Comparison of ENCODE assay signal across 16 cellular contexts in genomic region chr1:207027221-207027777, GRCh38. TPM values are rescaled to one million over a fixed set of nuclear protein-coding genes. Genes with fewer than 3 reads are reported as not detected.
DNase-seq lines count a peak whose midpoint lies in the region; ATAC-seq and TF ChIP-seq lines count a peak whose summit lies in the region.
"Had no signal": no experiment of that assay in that cellular context is flagged by ENCODE, and none has a peak within 500 bp of the region (broad histone marks: within the 10 kb centered on the region; RNA-seq: fewer than 3 reads in every experiment).

No MANE protein-coding gene starts in this region.

- ATAC-seq in upper lobe of left lung (ENCODE audit: low FRiP score in 2 of 2) (peak in 1 of 2 donors; percentile 67), HG02970 (IDR thresholded peaks at IDR 0.05; ENCODE audit: low FRiP score, unreplicated experiment) (no peak)
- ATAC-seq in stimulated activated naive CD8-positive, alpha-beta T cell treated with anti-CD3 and anti-CD28 coated beads, Interleukin-15, amount 100 ng/mL, for 72 hours = no peak
- ATAC-seq: activated CD4-positive, CD25-positive, alpha-beta regulatory T cell treated with anti-CD3 and anti-CD28 coated beads, Interleukin-2, amount 50 U/mL, for 24 hours; activated T-helper 17 cell treated with anti-CD3 and anti-CD28 coated beads, Interleukin-2, amount 50 U/mL, for 72 hours; Right ventricle myocardium inferior had no signal

- no peak overlapping the region for H3K27ac Mint-ChIP-seq in stimulated activated naive CD8-positive, alpha-beta T cell treated with anti-CD3 and anti-CD28 coated beads, Interleukin-15, amount 100 ng/mL, for 72 hours
- no peak overlapping the region for H3K27ac Mint-ChIP-seq in immature natural killer cell
- H3K27ac Mint-ChIP-seq: activated T-helper 17 cell treated with anti-CD3 and anti-CD28 coated beads, Interleukin-2, amount 50 U/mL, for 72 hours had no signal

- H3K36me3 ChIP-seq in upper lobe of left lung = peaks cover 0 to 9% (median 3%) of the 10 kb centered on the region in 4 donors

- no peak overlapping the region for H3K4me3 Mint-ChIP-seq in stimulated activated naive CD8-positive, alpha-beta T cell treated with anti-CD3 and anti-CD28 coated beads, Interleukin-15, amount 100 ng/mL, for 72 hours
- H3K4me3 Mint-ChIP-seq in immature natural killer cell = no peak overlapping the region
- H3K4me3 Mint-ChIP-seq: activated T-helper 17 cell treated with anti-CD3 and anti-CD28 coated beads, Interleukin-2, amount 50 U/mL, for 72 hours; central memory CD8-positive, alpha-beta T cell had no signal

- H3K9me3 ChIP-seq in upper lobe of left lung = no peaks in the 10 kb centered on the region

- H3K27me3 ChIP-seq in upper lobe of left lung = no peaks in the 10 kb centered on the region

- peaks cover 57% of the 10 kb centered on the region for H3K27me3 Mint-ChIP-seq in stimulated activated naive CD8-positive, alpha-beta T cell treated with anti-CD3 and anti-CD28 coated beads, Interleukin-15, amount 100 ng/mL, for 72 hours
- peaks cover 6 to 25% (median 6%) of the 10 kb centered on the region in 3 donors for H3K27me3 Mint-ChIP-seq in immature natural killer cell (ENCODE audit: low read depth in 3 of 3)

- WGBS in upper lobe of left lung, 2 donors = 68 to 80% methylated on average over 16 to 18 of the region's 18 CpGs

- no peak for TF ChIP-seq CTCF in upper lobe of left lung (IDR thresholded peaks at IDR 0.05)

- no peaks in the 10 kb centered on the region for H3K36me3 Mint-ChIP-seq in immature natural killer cell

- TF ChIP-seq POLR2A in upper lobe of left lung (IDR thresholded peaks at IDR 0.05) = peak in 2 of 4 donors; percentile 55 to 63

- peak in 2 of 4 donors; percentile 19 to 26 for TF ChIP-seq EP300 in upper lobe of left lung (IDR thresholded peaks at IDR 0.05)

- H3K9me3 Mint-ChIP-seq in stimulated activated naive CD8-positive, alpha-beta T cell treated with anti-CD3 and anti-CD28 coated beads, Interleukin-15, amount 100 ng/mL, for 72 hours = no peaks in the 10 kb centered on the region
- no peaks in the 10 kb centered on the region for H3K9me3 Mint-ChIP-seq in immature natural killer cell
- H3K9me3 Mint-ChIP-seq: activated T-helper 17 cell treated with anti-CD3 and anti-CD28 coated beads, Interleukin-2, amount 50 U/mL, for 72 hours; central memory CD8-positive, alpha-beta T cell had no signal

- H3K4me3 ChIP-seq in upper lobe of left lung = peak overlapping the region in 3 of 4 donors; percentile 18 to 52 (median 52)
- H3K4me3 ChIP-seq: lung had no signal

- peaks cover 16 to 44% (median 37%) of the 10 kb centered on the region in 4 donors for H3K4me1 ChIP-seq in upper lobe of left lung

- DNase-seq in HT-29 (ENCODE audit: low spot score) (peak; percentile 89), amniotic epithelial cell (ENCODE audit: low read depth) (peak; percentile 72), kidney glomerular epithelial cell (lab: John Stamatoyannopoulos, UW) (peak; percentile 81), upper lobe of left lung (peak; percentile 56 to 74), OCI-M2 (lab: John Stamatoyannopoulos, UW; ENCODE audit: unreplicated experiment) (no peak), immature natural killer cell (no peak)
- no peak for DNase-seq in stimulated activated naive CD8-positive, alpha-beta T cell treated with anti-CD3 and anti-CD28 coated beads, Interleukin-15, amount 100 ng/mL, for 72 hours
- DNase-seq: DMS79 treated with DMSO at 0.1 percent for 48 hours, NCI-H2171 treated with DMSO at 0.1 percent for 48 hours had no signal

- H3K27ac ChIP-seq in upper lobe of left lung = peak overlapping the region; percentile 82 to 90 (median 83)
- H3K27ac ChIP-seq: KMS-11 had no signal

- H3K4me1 Mint-ChIP-seq in stimulated activated naive CD8-positive, alpha-beta T cell treated with anti-CD3 and anti-CD28 coated beads, Interleukin-15, amount 100 ng/mL, for 72 hours = peaks cover 11% of the 10 kb centered on the region
- no peaks in the 10 kb centered on the region for H3K4me1 Mint-ChIP-seq in immature natural killer cell
- H3K4me1 Mint-ChIP-seq: activated T-helper 17 cell treated with anti-CD3 and anti-CD28 coated beads, Interleukin-2, amount 50 U/mL, for 72 hours; central memory CD8-positive, alpha-beta T cell had no signal

RNA-seq across cellular contexts. Expression of gene C1orf116, which starts 5.3 kb away (rescaled TPM):
- total RNA-seq in HT-29 (2014; rRNA removed; shearing (Covaris generic)) = 45.7 and 47.1 TPM in 2 replicates
- total RNA-seq in upper lobe of left lung = 100 to 1,000 TPM in 5 of 6 donors, 10 to 100 TPM in 1; 92.5 to 222 (median 193) TPM
- polyA plus RNA-seq in immature natural killer cell = under 1 TPM in 1 of 3 donors, not detected in 2; 0.31 TPM
- total RNA-seq: activated T-helper 17 cell treated with anti-CD3 and anti-CD28 coated beads, Interleukin-2, amount 50 U/mL, for 72 hours had no signal

RNA-seq across cellular contexts. Expression of gene YOD1, which starts 23.7 kb away (rescaled TPM):
- 14.3 and 16.2 TPM in 2 replicates for total RNA-seq in HT-29 (2014; rRNA removed; shearing (Covaris generic))
- 10 to 100 TPM in 3 of 6 donors, 1 to 10 TPM in 3; 6.0 to 24.4 (median 9.4) TPM for total RNA-seq in upper lobe of left lung
- 1 to 10 TPM in 1 of 3 donors, under 1 TPM in 1, not detected in 1; 0.49 to 1.5 TPM for polyA plus RNA-seq in immature natural killer cell

RNA-seq across cellular contexts. Expression of gene PFKFB2, which starts 25.8 kb away (rescaled TPM):
- total RNA-seq in HT-29 (2014; rRNA removed; shearing (Covaris generic)) = 11.6 and 13.9 TPM in 2 replicates
- total RNA-seq in upper lobe of left lung = 10 to 100 TPM; 25.3 to 95.5 (median 58.0) TPM
- 1 to 10 TPM in 2 of 3 donors, under 1 TPM in 1; 0.94 to 1.8 (median 1.4) TPM for polyA plus RNA-seq in immature natural killer cell

RNA-seq across cellular contexts. Expression of gene FCAMR, which starts 57.0 kb away (rescaled TPM):
- 0.03 and 0.18 TPM in 2 replicates for total RNA-seq in HT-29 (2014; rRNA removed; shearing (Covaris generic))
- total RNA-seq in upper lobe of left lung = 1 to 10 TPM in 1 of 6 donors, not detected in 5; 7.3 TPM
- polyA plus RNA-seq in immature natural killer cell = not detected
- total RNA-seq: activated T-helper 17 cell treated with anti-CD3 and anti-CD28 coated beads, Interleukin-2, amount 50 U/mL, for 72 hours; Right ventricle myocardium inferior had no signal

Comparison
In these comparisons a context has a peak if more than half of its experiments do, and no peak if none do; other contexts are left out.
1. DNase-seq: peak in HT-29 (single experiment), amniotic epithelial cell (single experiment), kidney glomerular epithelial cell (single experiment) and upper lobe of left lung (2 of 2); none in stimulated activated naive CD8-positive, alpha-beta T cell treated with anti-CD3 and anti-CD28 coated beads, Interleukin-15, amount 100 ng/mL, for 72 hours (0 of 2), OCI-M2 (single experiment) and immature natural killer cell (0 of 3).